In the genomic region with DNA sequence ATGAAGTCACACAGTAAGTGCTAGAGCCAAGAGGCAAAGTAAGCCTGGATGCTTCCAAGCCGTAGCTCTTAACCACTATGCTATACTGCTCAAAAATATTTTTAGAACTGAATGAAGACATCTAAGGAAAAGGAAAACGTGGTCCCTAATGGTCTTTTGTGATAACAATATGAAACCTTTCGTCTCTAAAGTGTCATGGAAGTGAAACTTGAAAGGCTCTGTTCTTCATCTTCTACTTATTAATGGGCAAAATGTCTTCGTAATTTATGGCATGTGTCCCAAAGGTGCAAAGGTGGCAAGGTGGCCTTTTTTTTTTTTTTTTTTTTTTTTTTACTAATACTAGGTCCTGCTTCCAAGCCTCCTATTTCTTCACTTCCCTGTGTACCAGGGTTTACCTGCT, we compare ENCODE assay signal across 2 cellular contexts.
TF ChIP-seq lines count a peak whose summit lies in the region.

No MANE protein-coding gene starts in this region.

TF ChIP-seq in GM12878, 131 proteins besides CTCF, POLR2A, EP300 and RAD21 (continues in another document):
- TF ChIP-seq, protein P1, sequence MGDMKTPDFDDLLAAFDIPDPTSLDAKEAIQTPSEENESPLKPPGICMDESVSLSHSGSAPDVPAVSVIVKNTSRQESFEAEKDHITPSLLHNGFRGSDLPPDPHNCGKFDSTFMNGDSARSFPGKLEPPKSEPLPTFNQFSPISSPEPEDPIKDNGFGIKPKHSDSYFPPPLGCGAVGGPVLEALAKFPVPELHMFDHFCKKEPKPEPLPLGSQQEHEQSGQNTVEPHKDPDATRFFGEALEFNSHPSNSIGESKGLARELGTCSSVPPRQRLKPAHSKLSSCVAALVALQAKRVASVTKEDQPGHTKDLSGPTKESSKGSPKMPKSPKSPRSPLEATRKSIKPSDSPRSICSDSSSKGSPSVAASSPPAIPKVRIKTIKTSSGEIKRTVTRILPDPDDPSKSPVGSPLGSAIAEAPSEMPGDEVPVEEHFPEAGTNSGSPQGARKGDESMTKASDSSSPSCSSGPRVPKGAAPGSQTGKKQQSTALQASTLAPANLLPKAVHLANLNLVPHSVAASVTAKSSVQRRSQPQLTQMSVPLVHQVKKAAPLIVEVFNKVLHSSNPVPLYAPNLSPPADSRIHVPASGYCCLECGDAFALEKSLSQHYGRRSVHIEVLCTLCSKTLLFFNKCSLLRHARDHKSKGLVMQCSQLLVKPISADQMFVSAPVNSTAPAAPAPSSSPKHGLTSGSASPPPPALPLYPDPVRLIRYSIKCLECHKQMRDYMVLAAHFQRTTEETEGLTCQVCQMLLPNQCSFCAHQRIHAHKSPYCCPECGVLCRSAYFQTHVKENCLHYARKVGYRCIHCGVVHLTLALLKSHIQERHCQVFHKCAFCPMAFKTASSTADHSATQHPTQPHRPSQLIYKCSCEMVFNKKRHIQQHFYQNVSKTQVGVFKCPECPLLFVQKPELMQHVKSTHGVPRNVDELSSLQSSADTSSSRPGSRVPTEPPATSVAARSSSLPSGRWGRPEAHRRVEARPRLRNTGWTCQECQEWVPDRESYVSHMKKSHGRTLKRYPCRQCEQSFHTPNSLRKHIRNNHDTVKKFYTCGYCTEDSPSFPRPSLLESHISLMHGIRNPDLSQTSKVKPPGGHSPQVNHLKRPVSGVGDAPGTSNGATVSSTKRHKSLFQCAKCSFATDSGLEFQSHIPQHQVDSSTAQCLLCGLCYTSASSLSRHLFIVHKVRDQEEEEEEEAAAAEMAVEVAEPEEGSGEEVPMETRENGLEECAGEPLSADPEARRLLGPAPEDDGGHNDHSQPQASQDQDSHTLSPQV (IDR thresholded peaks at IDR 0.05), result peak; percentile 32; the same call in 1 of the 2 replicates
- peak; percentile 59 for TF ChIP-seq ATF7 (IDR thresholded peaks at IDR 0.05; ENCODE audit: low read depth)
- peak; percentile 32; the same call in 1 of the 2 replicates for TF ChIP-seq JUNB (IDR thresholded peaks at IDR 0.05)
- peak; percentile 87 for TF ChIP-seq ZNF687 (IDR thresholded peaks at IDR 0.05)
- TF ChIP-seq BCL11A (IDR thresholded peaks at IDR 0.05; ENCODE audit: low read depth, low read length), result peak; percentile 62; the same call in 1 of the 2 replicates
- peak; percentile 54; the same call in 1 of the 2 replicates for TF ChIP-seq NFIC (IDR thresholded peaks at IDR 0.05; ENCODE audit: low read depth, low read length)
- TF ChIP-seq, protein P2, sequence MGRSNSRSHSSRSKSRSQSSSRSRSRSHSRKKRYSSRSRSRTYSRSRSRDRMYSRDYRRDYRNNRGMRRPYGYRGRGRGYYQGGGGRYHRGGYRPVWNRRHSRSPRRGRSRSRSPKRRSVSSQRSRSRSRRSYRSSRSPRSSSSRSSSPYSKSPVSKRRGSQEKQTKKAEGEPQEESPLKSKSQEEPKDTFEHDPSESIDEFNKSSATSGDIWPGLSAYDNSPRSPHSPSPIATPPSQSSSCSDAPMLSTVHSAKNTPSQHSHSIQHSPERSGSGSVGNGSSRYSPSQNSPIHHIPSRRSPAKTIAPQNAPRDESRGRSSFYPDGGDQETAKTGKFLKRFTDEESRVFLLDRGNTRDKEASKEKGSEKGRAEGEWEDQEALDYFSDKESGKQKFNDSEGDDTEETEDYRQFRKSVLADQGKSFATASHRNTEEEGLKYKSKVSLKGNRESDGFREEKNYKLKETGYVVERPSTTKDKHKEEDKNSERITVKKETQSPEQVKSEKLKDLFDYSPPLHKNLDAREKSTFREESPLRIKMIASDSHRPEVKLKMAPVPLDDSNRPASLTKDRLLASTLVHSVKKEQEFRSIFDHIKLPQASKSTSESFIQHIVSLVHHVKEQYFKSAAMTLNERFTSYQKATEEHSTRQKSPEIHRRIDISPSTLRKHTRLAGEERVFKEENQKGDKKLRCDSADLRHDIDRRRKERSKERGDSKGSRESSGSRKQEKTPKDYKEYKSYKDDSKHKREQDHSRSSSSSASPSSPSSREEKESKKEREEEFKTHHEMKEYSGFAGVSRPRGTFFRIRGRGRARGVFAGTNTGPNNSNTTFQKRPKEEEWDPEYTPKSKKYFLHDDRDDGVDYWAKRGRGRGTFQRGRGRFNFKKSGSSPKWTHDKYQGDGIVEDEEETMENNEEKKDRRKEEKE (IDR thresholded peaks at IDR 0.05), result no peak
- TF ChIP-seq DPF2 (IDR thresholded peaks at IDR 0.05), result peak; percentile 17; the same call in 1 of the 2 replicates
- no peak for TF ChIP-seq CHD1 (IDR thresholded peaks at IDR 0.05; ENCODE audit: low read depth, low read length)
- TF ChIP-seq FOS (IDR thresholded peaks at IDR 0.05; ENCODE audit: borderline replicate concordance, extremely low read depth, insufficient read length), result no peak
- peak; percentile 29; the same call in 1 of the 2 replicates for TF ChIP-seq EED (IDR thresholded peaks at IDR 0.05; ENCODE audit: low read depth)
- TF ChIP-seq MTA2 (IDR thresholded peaks at IDR 0.05; ENCODE audit: low read depth), result peak; percentile 77

TF ChIP-seq in SK-N-SH, 30 proteins besides CTCF, POLR2A, EP300 and RAD21 (continued from another document):
- TF ChIP-seq CHD2 (IDR thresholded peaks at IDR 0.05; ENCODE audit: low read length, partially characterized antibody) (no peak), GATA2 (CRISPR knock-in tag; IDR thresholded peaks at IDR 0.05) (no peak), NRF1 (IDR thresholded peaks at IDR 0.05; ENCODE audit: low read depth, low read length) (no peak), TCF12 (IDR thresholded peaks at IDR 0.05) (no peak)
- TF ChIP-seq, protein P3, sequence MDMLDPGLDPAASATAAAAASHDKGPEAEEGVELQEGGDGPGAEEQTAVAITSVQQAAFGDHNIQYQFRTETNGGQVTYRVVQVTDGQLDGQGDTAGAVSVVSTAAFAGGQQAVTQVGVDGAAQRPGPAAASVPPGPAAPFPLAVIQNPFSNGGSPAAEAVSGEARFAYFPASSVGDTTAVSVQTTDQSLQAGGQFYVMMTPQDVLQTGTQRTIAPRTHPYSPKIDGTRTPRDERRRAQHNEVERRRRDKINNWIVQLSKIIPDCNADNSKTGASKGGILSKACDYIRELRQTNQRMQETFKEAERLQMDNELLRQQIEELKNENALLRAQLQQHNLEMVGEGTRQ (IDR thresholded peaks at IDR 0.05; ENCODE audit: borderline replicate concordance, low read depth, low read length), result no peak
